Comparison of ENCODE assay signal across 11 cellular contexts in genomic region chrX:19225906-19226305, GRCh38.
DNase-seq lines count a peak whose midpoint lies in the region; ATAC-seq and TF ChIP-seq lines count a peak whose summit lies in the region.
"Had no signal": no experiment of that assay in that cellular context is flagged by ENCODE, and none has a peak within 500 bp of the region (broad histone marks: within the 10 kb centered on the region; RNA-seq: fewer than 3 reads in every experiment).

No MANE protein-coding gene starts in this region.

- no peak for TF ChIP-seq POLR2A in HCT116 (IDR thresholded peaks at IDR 0.05; ENCODE audit: borderline replicate concordance, extremely low read depth, insufficient read depth, insufficient read length)

- in situ Hi-C loops in SK-MEL-5 (cut with HindIII; ENCODE audit: low pct_unique_long_range_greater_than_20kb, low sequenced_read_pairs), result no loop called here

- DNase-seq in Daoy (ENCODE audit: low read depth) (peak; percentile 10), HCT116 (ENCODE audit: low read depth, low spot score) (no peak), SK-MEL-5 (ENCODE audit: low read depth, low spot score) (peak; percentile 17), iPS-NIHi7 (ENCODE audit: extremely low spot score) (peak; percentile 80), hippocampal formation (lab: John Stamatoyannopoulos, UW) (no peak), SW 1271 (lab: John Stamatoyannopoulos, UW) (no peak)
- DNase-seq in activated naive CD4-positive, alpha-beta T cell treated with anti-CD3 and anti-CD28 coated beads for 36 hours, result no peak
- DNase-seq in activated T-helper 2 cell treated with anti-CD3 and anti-CD28 coated beads, Interferon-gamma antibody, Interleukin-2, Interleukin-4, amounts not matched to agents 10 μg/mL and 5 μg/mL and 100 μg/mL, durations not matched to agents 14 hours and 24 hours and 36 hours (ENCODE audit: low spot score), result no peak
- DNase-seq: activated CD4-positive, alpha-beta T cell treated with anti-CD3 and anti-CD28 coated beads for 48 hours; aorta; GF-D8 had no signal

- peak; percentile 48 for TF ChIP-seq RAD21 in HCT116 (IDR thresholded peaks at IDR 0.05; ENCODE audit: low read depth)

- no peaks in the 10 kb centered on the region for H3K27me3 ChIP-seq in HCT116 (ENCODE audit: insufficient read depth, low read length)

- H3K9ac ChIP-seq in HCT116 (ENCODE audit: low read length), result no peak overlapping the region

- no TSS peak for BruUV-seq in HCT116 (replicated peaks; lab: Mats Ljungman, UMichigan)

- no peaks in the 10 kb centered on the region for H3K79me2 ChIP-seq in HCT116 (ENCODE audit: insufficient read depth, low read length)

- POLR2A ChIA-PET in HCT116 (lab: Charles Lee), result no interaction called here

- no peaks in the 10 kb centered on the region for H4K20me1 ChIP-seq in HCT116 (ENCODE audit: insufficient read depth)

- no peaks in the 10 kb centered on the region for H3K4me1 Mint-ChIP-seq in activated naive CD4-positive, alpha-beta T cell treated with anti-CD3 and anti-CD28 coated beads for 36 hours (ENCODE audit: low read depth)
- H3K4me1 Mint-ChIP-seq in activated T-helper 2 cell treated with anti-CD3 and anti-CD28 coated beads, Interferon-gamma antibody, Interleukin-2, Interleukin-4, amounts not matched to agents 10 μg/mL and 5 μg/mL and 100 μg/mL, durations not matched to agents 14 hours and 24 hours and 36 hours (ENCODE audit: low read depth), result no peaks in the 10 kb centered on the region

- TF ChIP-seq CTCF in HCT116 (IDR thresholded peaks at IDR 0.05 in 2 of 3, conservative IDR thresholded peaks at IDR 0.05 in 1 of 3; ENCODE audit: borderline replicate concordance in 1 of 3, insufficient read depth in 1 of 3, low read depth in 2 of 3, low read length in 2 of 3), result peak in 1 of 3 experiments; percentile 9; a peak in 1 of 6 replicates

- H3K9me3 Mint-ChIP-seq in activated naive CD4-positive, alpha-beta T cell treated with anti-CD3 and anti-CD28 coated beads for 36 hours, result no peaks in the 10 kb centered on the region
- H3K9me3 Mint-ChIP-seq in activated T-helper 2 cell treated with anti-CD3 and anti-CD28 coated beads, Interferon-gamma antibody, Interleukin-2, Interleukin-4, amounts not matched to agents 10 μg/mL and 5 μg/mL and 100 μg/mL, durations not matched to agents 14 hours and 24 hours and 36 hours, result no peaks in the 10 kb centered on the region

- RAD21 ChIA-PET in HCT116 (lab: Charles Lee; ENCODE audit: low non-redundant PET in 1 of 2, low total read pairs in 2 of 2, uncharacterized antibody in 2 of 2, unreplicated experiment in 2 of 2), result interaction anchor here in 1 of 2 experiments (1.0 kb wide), 1 partner anchor 836 kb away, joined by 3 read pairs; no protein-coding TSS in a partner anchor

- no peak overlapping the region for H3K4me3 ChIP-seq in HCT116 (replicated peaks in 1 of 2; ENCODE audit: low read depth in 1 of 2, low read length in 2 of 2)

- no peaks in the 10 kb centered on the region for H3K4me1 ChIP-seq in HCT116 (ENCODE audit: control insufficient read depth in 1 of 2, insufficient read depth in 2 of 2, low read length in 2 of 2)

- no peaks in the 10 kb centered on the region for H3K36me3 Mint-ChIP-seq in activated naive CD4-positive, alpha-beta T cell treated with anti-CD3 and anti-CD28 coated beads for 36 hours (ENCODE audit: low read depth)
- no peaks in the 10 kb centered on the region for H3K36me3 Mint-ChIP-seq in activated T-helper 2 cell treated with anti-CD3 and anti-CD28 coated beads, Interferon-gamma antibody, Interleukin-2, Interleukin-4, amounts not matched to agents 10 μg/mL and 5 μg/mL and 100 μg/mL, durations not matched to agents 14 hours and 24 hours and 36 hours (ENCODE audit: low read depth)

- intact Hi-C loops in HCT116 (cut with micrococcal nuclease), result no loop called here
- intact Hi-C loops in activated naive CD4-positive, alpha-beta T cell treated with anti-CD3 and anti-CD28 coated beads for 36 hours (cut with micrococcal nuclease), result loop anchor here (10.0 kb wide), 1 partner anchor 109 kb away; no protein-coding TSS in a partner anchor
- intact Hi-C loops in activated T-helper 2 cell treated with anti-CD3 and anti-CD28 coated beads, Interferon-gamma antibody, Interleukin-2, Interleukin-4, amounts not matched to agents 10 μg/mL and 5 μg/mL and 100 μg/mL, durations not matched to agents 14 hours and 24 hours and 36 hours (cut with micrococcal nuclease), result no loop called here

- H3K9me3 ChIP-seq in HCT116 (ENCODE audit: control insufficient read depth in 1 of 2, insufficient read depth in 1 of 2, low read depth in 1 of 2, low read length in 2 of 2), result no peaks in the 10 kb centered on the region

- no peak overlapping the region for H3K27ac ChIP-seq in HCT116 (ENCODE audit: low read depth, low read length)

- CTCF ChIA-PET in HCT116 (lab: Charles Lee), result interaction anchor here (1.0 kb wide), 1 partner anchor 186 kb away, joined by 5 read pairs; no protein-coding TSS in a partner anchor
- CTCF ChIA-PET in activated naive CD4-positive, alpha-beta T cell treated with anti-CD3 and anti-CD28 coated beads for 36 hours (lab: Charles Lee), result no interaction called here

- H3K9me2 ChIP-seq in HCT116 (ENCODE audit: insufficient read depth), result no peaks in the 10 kb centered on the region

- no peak overlapping the region for H3K4me3 Mint-ChIP-seq in activated naive CD4-positive, alpha-beta T cell treated with anti-CD3 and anti-CD28 coated beads for 36 hours
- H3K4me3 Mint-ChIP-seq in activated T-helper 2 cell treated with anti-CD3 and anti-CD28 coated beads, Interferon-gamma antibody, Interleukin-2, Interleukin-4, amounts not matched to agents 10 μg/mL and 5 μg/mL and 100 μg/mL, durations not matched to agents 14 hours and 24 hours and 36 hours (ENCODE audit: low read depth), result no peak overlapping the region

- no peaks in the 10 kb centered on the region for H3K36me3 ChIP-seq in HCT116 (ENCODE audit: control insufficient read depth in 1 of 2, insufficient read depth in 2 of 2, low read length in 2 of 2)

- no peak overlapping the region for H3K4me2 ChIP-seq in HCT116 (ENCODE audit: low read length)

- peaks cover 13% of the 10 kb centered on the region for H3K27me3 Mint-ChIP-seq in activated naive CD4-positive, alpha-beta T cell treated with anti-CD3 and anti-CD28 coated beads for 36 hours (ENCODE audit: low read depth)
- H3K27me3 Mint-ChIP-seq in activated T-helper 2 cell treated with anti-CD3 and anti-CD28 coated beads, Interferon-gamma antibody, Interleukin-2, Interleukin-4, amounts not matched to agents 10 μg/mL and 5 μg/mL and 100 μg/mL, durations not matched to agents 14 hours and 24 hours and 36 hours (ENCODE audit: low read depth), result no peaks in the 10 kb centered on the region

- no peak overlapping the region for H2AFZ ChIP-seq in HCT116 (ENCODE audit: low read depth, low read length, poor library complexity, severe bottlenecking)

- no peak for ATAC-seq in HCT116

- H3K27ac Mint-ChIP-seq in activated naive CD4-positive, alpha-beta T cell treated with anti-CD3 and anti-CD28 coated beads for 36 hours, result no peak overlapping the region
- no peak overlapping the region for H3K27ac Mint-ChIP-seq in activated T-helper 2 cell treated with anti-CD3 and anti-CD28 coated beads, Interferon-gamma antibody, Interleukin-2, Interleukin-4, amounts not matched to agents 10 μg/mL and 5 μg/mL and 100 μg/mL, durations not matched to agents 14 hours and 24 hours and 36 hours

TF ChIP-seq in HCT116, 20 proteins besides CTCF, POLR2A, EP300 and RAD21:
- TF ChIP-seq ZFX (IDR thresholded peaks at IDR 0.05), result no peak
- TF ChIP-seq TCF7L2 (IDR thresholded peaks at IDR 0.05; ENCODE audit: borderline replicate concordance, extremely low read depth, insufficient read depth, insufficient read length), result no peak
- no peak for TF ChIP-seq SIN3A (IDR thresholded peaks at IDR 0.05; ENCODE audit: low read depth)
- no peak for TF ChIP-seq CBX3 (IDR thresholded peaks at IDR 0.05; ENCODE audit: low read depth)
- no peak for TF ChIP-seq REST (IDR thresholded peaks at IDR 0.05; ENCODE audit: low read depth)
- no peak for TF ChIP-seq MAX (IDR thresholded peaks at IDR 0.05)
- no peak for TF ChIP-seq ZNF274 (IDR thresholded peaks at IDR 0.05; ENCODE audit: low read depth, low read length)
- no peak for TF ChIP-seq POLR2AphosphoS5 (IDR thresholded peaks at IDR 0.05; ENCODE audit: low read depth, low read length)

Comparison
In these comparisons a context has a peak if more than half of its experiments do, and no peak if none do; other contexts are left out.
1. DNase-seq: peak in Daoy (single experiment), SK-MEL-5 (single experiment) and iPS-NIHi7 (single experiment); none in HCT116 (single experiment), activated naive CD4-positive, alpha-beta T cell treated with anti-CD3 and anti-CD28 coated beads for 36 hours (single experiment), hippocampal formation (0 of 2), activated T-helper 2 cell treated with anti-CD3 and anti-CD28 coated beads, Interferon-gamma antibody, Interleukin-2, Interleukin-4, amounts not matched to agents 10 μg/mL and 5 μg/mL and 100 μg/mL, durations not matched to agents 14 hours and 24 hours and 36 hours (single experiment) and SW 1271 (0 of 2).